ENCODE assay signal across 26 cellular contexts in the genomic region with DNA sequence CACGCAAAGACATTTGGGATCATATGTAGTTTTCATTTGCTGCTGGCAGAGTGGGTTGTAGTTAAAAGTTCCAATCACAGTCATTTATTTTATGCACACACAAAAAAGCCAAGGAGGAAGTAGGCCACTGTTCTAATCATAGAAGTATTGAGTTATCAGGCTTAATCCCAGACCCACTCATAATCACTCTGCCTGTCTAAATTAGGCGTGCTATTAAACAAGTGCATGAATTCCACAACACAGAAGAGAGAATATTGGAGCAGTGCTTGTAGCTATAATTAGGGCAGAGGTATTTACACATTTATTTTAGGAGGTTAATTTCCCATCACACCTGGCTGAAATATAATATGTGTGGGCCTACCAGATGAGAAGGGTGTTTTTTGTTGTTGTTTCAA.
A peak's percentile ranks its signal among the peaks of the same experiment; 100 is the strongest.
DNase-seq lines count a peak whose midpoint lies in the region; ATAC-seq and TF ChIP-seq lines count a peak whose summit lies in the region.
"Had no signal": no experiment of that assay in that cellular context is flagged by ENCODE, and none has a peak within 500 bp of the region (broad histone marks: within the 10 kb centered on the region; RNA-seq: fewer than 3 reads in every experiment).

No MANE protein-coding gene starts in this region.

- peaks cover 0 to 33% (median 0%) of the 10 kb centered on the region in 9 donors for H3K4me1 ChIP-seq in heart right ventricle
- H3K4me1 ChIP-seq in smooth muscle cell (ENCODE audit: low read depth), result peaks cover 19% of the 10 kb centered on the region
- H3K4me1 ChIP-seq: upper lobe of right lung had no signal

- peaks cover 10% of the 10 kb centered on the region for H3K27me3 Mint-ChIP-seq in nephron (ENCODE audit: low read depth)
- no peaks in the 10 kb centered on the region for H3K27me3 Mint-ChIP-seq in osteocyte (ENCODE audit: unreplicated experiment)
- H3K27me3 Mint-ChIP-seq: activated naive CD4-positive, alpha-beta T cell treated with anti-CD3 and anti-CD28 coated beads, Interleukin-2, amount 10 ng/mL, durations not matched to agents 7 days and 5 days had no signal

- H3K4me3 Mint-ChIP-seq in nephron (no peak overlapping the region), osteocyte (ENCODE audit: unreplicated experiment) (no peak overlapping the region)
- H3K4me3 Mint-ChIP-seq: activated naive CD4-positive, alpha-beta T cell treated with anti-CD3 and anti-CD28 coated beads, Interleukin-2, amount 10 ng/mL, durations not matched to agents 7 days and 5 days; activated T-cell treated with anti-CD3 and anti-CD28 coated beads, Interleukin-2, amount 50 U/mL, for 72 hours; GM23338 had no signal

- peak in 2 of 3 experiments; percentile 2 to 56 for DNase-seq in NCI-H1417 (lab: John Stamatoyannopoulos, UW)
- DNase-seq in NCI-H1417 treated with DMSO at 0.1 percent for 48 hours (lab: John Stamatoyannopoulos, UW), result no peak
- DNase-seq in heart right ventricle, result no peak
- DNase-seq in smooth muscle cell (lab: John Stamatoyannopoulos, UW; ENCODE audit: unreplicated experiment), result no peak
- DNase-seq in OCI-M2 (lab: John Stamatoyannopoulos, UW; ENCODE audit: unreplicated experiment), result no peak
- no peak for DNase-seq in osteocyte (ENCODE audit: extremely low spot score, unreplicated experiment)
- DNase-seq: activated CD4-positive, alpha-beta T cell treated with anti-CD3 and anti-CD28 coated beads, Interleukin-2, amount 50 U/mL, for 48 hours; activated naive CD4-positive, alpha-beta T cell treated with anti-CD3 and anti-CD28 coated beads, Interleukin-2, amount 10 ng/mL, durations not matched to agents 7 days and 5 days; activated T-cell treated with anti-CD3 and anti-CD28 coated beads, Interleukin-2, amount 50 U/mL, for 72 hours; COR-L47; hippocampal formation; mammary epithelial cell; NCI-H1048; NCI-H187; NCI-H2171; small intestine; stimulated activated naive CD4-positive, alpha-beta T cell; T-helper 2 cell; upper lobe of right lung had no signal

- H3K36me3 Mint-ChIP-seq in nephron (ENCODE audit: low read depth) (no peaks in the 10 kb centered on the region), osteocyte (ENCODE audit: unreplicated experiment) (no peaks in the 10 kb centered on the region)
- H3K36me3 Mint-ChIP-seq: activated naive CD4-positive, alpha-beta T cell treated with anti-CD3 and anti-CD28 coated beads, Interleukin-2, amount 10 ng/mL, durations not matched to agents 7 days and 5 days had no signal

- intact Hi-C loops in heart right ventricle (cut with DNase I), result loop anchor here in 1 of 10 donors (5.0 to 10.0 kb wide), 2 partner anchors 64 to 327 kb away; a partner anchor contains a TSS

- H3K27ac Mint-ChIP-seq in nephron (peak overlapping the region; percentile 40 to 83 (median 68)), osteocyte (ENCODE audit: unreplicated experiment) (no peak overlapping the region)
- H3K27ac Mint-ChIP-seq: activated naive CD4-positive, alpha-beta T cell treated with anti-CD3 and anti-CD28 coated beads, Interleukin-2, amount 10 ng/mL, durations not matched to agents 7 days and 5 days; activated T-cell treated with anti-CD3 and anti-CD28 coated beads, Interleukin-2, amount 50 U/mL, for 72 hours; GM23338 had no signal

- H3K4me2 ChIP-seq in smooth muscle cell, result peak overlapping the region; percentile 76
- H3K4me2 ChIP-seq: GM23338 had no signal

- peak in 5 of 8 donors; percentile 51 to 73 (median 55) for ATAC-seq in heart right ventricle
- no peak for ATAC-seq in HG03457 (IDR thresholded peaks at IDR 0.05; ENCODE audit: unreplicated experiment)
- ATAC-seq: activated CD4-positive, CD25-positive, alpha-beta regulatory T cell treated with anti-CD3 and anti-CD28 coated beads, Interleukin-2, amount 50 U/mL, for 24 hours; activated T-cell treated with anti-CD3 and anti-CD28 coated beads, Interleukin-2, amount 50 U/mL, for 72 hours; K562; upper lobe of right lung had no signal

- H3K27me3 ChIP-seq in heart right ventricle (no peaks in the 10 kb centered on the region), smooth muscle cell (ENCODE audit: low read depth) (peaks cover 59% of the 10 kb centered on the region)
- H3K27me3 ChIP-seq: brain microvascular endothelial cell, upper lobe of right lung had no signal

- 63 to 72% methylated on average over 2 of the region's 2 CpGs for WGBS in heart right ventricle, 2 donors
- 28% methylated on average over 2 of the region's 2 CpGs for WGBS in smooth muscle cell (ENCODE audit: low lambda C conversion rate)

- TF ChIP-seq CTCF in heart right ventricle (IDR thresholded peaks at IDR 0.05) (no peak), nephron (IDR thresholded peaks at IDR 0.05; ENCODE audit: unreplicated experiment in 3 of 3) (no peak), smooth muscle cell (IDR thresholded peaks at IDR 0.05; ENCODE audit: borderline replicate concordance, insufficient read depth, poor library complexity, severe bottlenecking) (no peak), osteocyte (IDR thresholded peaks at IDR 0.05) (no peak)

- H3K9me3 Mint-ChIP-seq in nephron, result no peaks in the 10 kb centered on the region
- no peaks in the 10 kb centered on the region for H3K9me3 Mint-ChIP-seq in osteocyte (ENCODE audit: unreplicated experiment)
- H3K9me3 Mint-ChIP-seq: GM23338 had no signal

- H3K36me3 ChIP-seq in heart right ventricle, result no peaks in the 10 kb centered on the region
- H3K36me3 ChIP-seq in smooth muscle cell (ENCODE audit: low read depth), result no peaks in the 10 kb centered on the region
- H3K36me3 ChIP-seq: brain microvascular endothelial cell, upper lobe of right lung had no signal

- peaks cover 9% of the 10 kb centered on the region for H3F3A ChIP-seq in smooth muscle cell (ENCODE audit: low read depth)

- H3K4me1 Mint-ChIP-seq in nephron, result peaks cover 44% of the 10 kb centered on the region
- peaks cover 4% of the 10 kb centered on the region for H3K4me1 Mint-ChIP-seq in osteocyte (ENCODE audit: unreplicated experiment)
- H3K4me1 Mint-ChIP-seq: activated naive CD4-positive, alpha-beta T cell treated with anti-CD3 and anti-CD28 coated beads, Interleukin-2, amount 10 ng/mL, durations not matched to agents 7 days and 5 days; GM23338 had no signal

- H3K4me3 ChIP-seq in heart right ventricle (no peak overlapping the region), smooth muscle cell (no peak overlapping the region)
- H3K4me3 ChIP-seq: GM23338, K562, upper lobe of right lung had no signal

- H3K27ac ChIP-seq in heart right ventricle (peak overlapping the region in 5 of 10 donors; percentile 15 to 41 (median 34)), smooth muscle cell (ENCODE audit: low read depth) (peak overlapping the region; percentile 25)
- H3K27ac ChIP-seq: 22Rv1, brain microvascular endothelial cell, upper lobe of right lung had no signal

- no peak overlapping the region for H2AFZ ChIP-seq in smooth muscle cell (ENCODE audit: low read depth)

- H3K9ac ChIP-seq in smooth muscle cell (ENCODE audit: low read depth), result no peak overlapping the region

- H3K9me3 ChIP-seq in heart right ventricle, result no peaks in the 10 kb centered on the region
- H3K9me3 ChIP-seq in smooth muscle cell (replicated peaks; ENCODE audit: low read depth), result no peaks in the 10 kb centered on the region
- H3K9me3 ChIP-seq: upper lobe of right lung had no signal

- H4K20me1 ChIP-seq in smooth muscle cell (ENCODE audit: low read depth), result no peaks in the 10 kb centered on the region

- no peaks in the 10 kb centered on the region for H3K79me2 ChIP-seq in smooth muscle cell (ENCODE audit: low read depth)

Comparison
In these comparisons a context has a peak if more than half of its experiments do, and no peak if none do; other contexts are left out.
1. DNase-seq: peak in NCI-H1417 (2 of 3); none in NCI-H1417 treated with DMSO at 0.1 percent for 48 hours (single experiment), heart right ventricle (0 of 2), smooth muscle cell (single experiment), OCI-M2 (single experiment) and osteocyte (single experiment).